8 cellular contexts compared by ENCODE assay signal in the genomic region with DNA sequence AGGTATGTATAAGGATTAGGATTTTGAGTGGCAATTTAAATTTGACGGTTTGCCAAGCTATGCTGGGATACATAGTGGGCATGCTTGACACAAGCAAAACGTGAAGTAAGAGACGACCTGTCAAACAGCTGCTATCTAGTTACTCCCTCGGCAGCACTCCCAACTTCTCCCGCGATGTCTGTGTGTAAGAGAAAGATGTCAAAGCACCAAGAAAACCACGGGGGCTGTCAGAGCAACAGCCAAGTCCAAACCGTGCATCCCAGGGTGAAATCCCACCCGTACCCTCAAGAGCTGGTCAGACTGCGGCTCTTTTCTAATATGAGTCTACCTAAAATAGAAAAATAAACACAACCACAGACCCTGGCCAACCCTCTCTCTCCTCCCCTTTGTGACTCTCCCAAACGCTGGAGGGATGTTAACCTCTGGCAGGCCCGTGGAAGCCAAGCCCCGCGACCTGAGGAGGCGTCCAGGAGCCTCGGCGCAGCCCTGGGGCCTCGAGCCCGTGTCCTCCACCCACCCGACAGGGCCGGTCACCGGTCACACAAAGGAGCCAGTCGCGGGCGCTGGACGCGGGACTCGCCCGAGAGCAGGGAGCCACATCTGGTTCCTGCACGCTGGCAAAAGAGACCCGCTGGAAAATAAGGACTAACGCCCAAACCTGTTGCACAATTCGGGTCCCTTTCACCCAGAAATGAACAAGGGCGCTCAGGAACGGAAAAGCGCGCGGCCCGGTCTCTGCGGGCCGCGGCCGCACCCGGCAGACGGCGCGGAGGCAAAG. TPM values are rescaled to one million over a fixed set of nuclear protein-coding genes. Genes with fewer than 3 reads are reported as not detected.
A peak's percentile ranks its signal among the peaks of the same experiment; 100 is the strongest.
DNase-seq lines count a peak whose midpoint lies in the region; ATAC-seq lines count a peak whose summit lies in the region.

No MANE protein-coding gene starts in this region.

- POLR2A ChIA-PET in activated naive CD8-positive, alpha-beta T cell treated with anti-CD3 and anti-CD28 coated beads, Interleukin-2, amount 10 ng/mL, durations not matched to agents 7 days and 5 days (lab: Charles Lee): no interaction called here

- H3K36me3 ChIP-seq in BLaER1 treated with 17β-estradiol and CSF1 and Interleukin-3, amounts not matched to agents 10 nM and 100 nM: peaks cover 0 to 21% (median 4%) of the 10 kb centered on the region in 11 experiments; a peak in 6 of 22 replicates

- H3K9ac ChIP-seq in BLaER1 treated with 17β-estradiol and CSF1 and Interleukin-3, amounts not matched to agents 10 nM and 100 nM: peak overlapping the region; percentile 90 to 97 (median 93)

- peak overlapping the region; percentile 74 to 95 (median 89) for H3K4me3 ChIP-seq in BLaER1 treated with 17β-estradiol and CSF1 and Interleukin-3, amounts not matched to agents 10 nM and 100 nM

- H3K27ac Mint-ChIP-seq in activated naive CD8-positive, alpha-beta T cell treated with anti-CD3 and anti-CD28 coated beads, Interleukin-2, amount 10 ng/mL, durations not matched to agents 7 days and 5 days: peak overlapping the region; percentile 61

- peak; percentile 47 for DNase-seq in NCI-H748 treated with DMSO at 0.1 percent for 48 hours (lab: John Stamatoyannopoulos, UW)
- DNase-seq in activated naive CD8-positive, alpha-beta T cell treated with anti-CD3 and anti-CD28 coated beads, Interleukin-2, amount 10 ng/mL, durations not matched to agents 7 days and 5 days: peak; percentile 52
- peak; percentile 76 for DNase-seq in Right ventricle myocardium superior
- DNase-seq in nucleus accumbens (lab: John Stamatoyannopoulos, UW): peak in 44 of 56 donors; percentile 6 to 71 (median 44)

- H3K27me3 ChIP-seq in BLaER1 treated with 17β-estradiol and CSF1 and Interleukin-3, amounts not matched to agents 10 nM and 100 nM: no peaks in the 10 kb centered on the region

- peak overlapping the region; percentile 84 to 94 (median 88) for H3K27ac ChIP-seq in BLaER1 treated with 17β-estradiol and CSF1 and Interleukin-3, amounts not matched to agents 10 nM and 100 nM

- H3K36me3 Mint-ChIP-seq in activated naive CD8-positive, alpha-beta T cell treated with anti-CD3 and anti-CD28 coated beads, Interleukin-2, amount 10 ng/mL, durations not matched to agents 7 days and 5 days: peaks cover 8% of the 10 kb centered on the region

- H3K4me1 Mint-ChIP-seq in activated naive CD8-positive, alpha-beta T cell treated with anti-CD3 and anti-CD28 coated beads, Interleukin-2, amount 10 ng/mL, durations not matched to agents 7 days and 5 days: peaks cover 16% of the 10 kb centered on the region

- H3K4me3 Mint-ChIP-seq in activated naive CD8-positive, alpha-beta T cell treated with anti-CD3 and anti-CD28 coated beads, Interleukin-2, amount 10 ng/mL, durations not matched to agents 7 days and 5 days: peak overlapping the region; percentile 89

- H3K4me2 ChIP-seq in BLaER1 treated with 17β-estradiol and CSF1 and Interleukin-3, amounts not matched to agents 10 nM and 100 nM: peak overlapping the region; percentile 83 to 96 (median 90)

- H3K9me3 ChIP-seq in BLaER1 treated with 17β-estradiol and CSF1 and Interleukin-3, amounts not matched to agents 10 nM and 100 nM (replicated peaks in 1 of 11): peaks cover 0 to 21% (median 7%) of the 10 kb centered on the region in 11 experiments; a peak in 12 of 22 replicates

- ATAC-seq in GM18909 (IDR thresholded peaks at IDR 0.05; ENCODE audit: poor library complexity, unreplicated experiment) (peak; percentile 27), HG03108 (IDR thresholded peaks at IDR 0.05; ENCODE audit: unreplicated experiment) (peak; percentile 25), Right ventricle myocardium superior (ENCODE audit: poor library complexity) (peak; percentile 47), HG03039 (IDR thresholded peaks at IDR 0.05; ENCODE audit: unreplicated experiment) (no peak)
- ATAC-seq in activated naive CD8-positive, alpha-beta T cell treated with anti-CD3 and anti-CD28 coated beads, Interleukin-2, amount 10 ng/mL, durations not matched to agents 7 days and 5 days (ENCODE audit: low read depth): peak; percentile 31

- peaks cover 0 to 23% (median 0%) of the 10 kb centered on the region in 11 experiments; a peak in 7 of 22 replicates for H4K20me1 ChIP-seq in BLaER1 treated with 17β-estradiol and CSF1 and Interleukin-3, amounts not matched to agents 10 nM and 100 nM

- H3K4me1 ChIP-seq in BLaER1 treated with 17β-estradiol and CSF1 and Interleukin-3, amounts not matched to agents 10 nM and 100 nM: peaks cover 16 to 45% (median 28%) of the 10 kb centered on the region in 10 experiments

- intact Hi-C loops in Right ventricle myocardium superior (cut with DNase I): no loop called here

- peaks cover 47% of the 10 kb centered on the region for H3K27me3 Mint-ChIP-seq in activated naive CD8-positive, alpha-beta T cell treated with anti-CD3 and anti-CD28 coated beads, Interleukin-2, amount 10 ng/mL, durations not matched to agents 7 days and 5 days

- H3K9me3 Mint-ChIP-seq in activated naive CD8-positive, alpha-beta T cell treated with anti-CD3 and anti-CD28 coated beads, Interleukin-2, amount 10 ng/mL, durations not matched to agents 7 days and 5 days: no peaks in the 10 kb centered on the region

RNA-seq across cellular contexts. Expression of gene SESTD1, which starts 1.0 kb away (rescaled TPM):
- 10 to 100 TPM; 10.4 to 14.9 TPM for total RNA-seq in activated naive CD8-positive, alpha-beta T cell treated with anti-CD3 and anti-CD28 coated beads, Interleukin-2, amount 10 ng/mL, durations not matched to agents 7 days and 5 days
- total RNA-seq in Right ventricle myocardium superior: 37.4 TPM
